ENCODE assay signal across 16 cellular contexts in the genomic region with DNA sequence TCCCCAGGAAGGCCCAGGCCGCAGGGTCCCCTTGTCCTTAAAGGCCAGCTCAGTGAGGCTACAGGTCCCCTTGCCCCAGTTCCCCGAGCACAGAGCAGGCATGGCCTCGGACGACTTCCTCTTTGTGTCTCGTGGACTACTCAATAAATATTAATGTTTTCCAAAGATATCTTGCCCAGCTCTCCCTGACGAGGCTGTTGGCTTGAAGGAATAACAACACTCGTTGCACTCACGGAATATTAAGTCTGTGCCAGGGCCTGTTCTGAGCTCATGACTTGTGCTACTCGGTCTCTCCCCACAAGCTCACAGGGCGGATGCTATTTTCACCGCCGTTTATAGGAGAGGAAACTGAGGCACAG.
A peak's percentile ranks its signal among the peaks of the same experiment; 100 is the strongest.
DNase-seq lines count a peak whose midpoint lies in the region; ATAC-seq, FAIRE-seq and TF ChIP-seq lines count a peak whose summit lies in the region.
"Had no signal": no experiment of that assay in that cellular context is flagged by ENCODE, and none has a peak within 500 bp of the region (broad histone marks: within the 10 kb centered on the region; RNA-seq: fewer than 3 reads in every experiment).

No MANE protein-coding gene starts in this region.

- no peaks in the 10 kb centered on the region for H3K27me3 Mint-ChIP-seq in memory B cell

- no peak for TF ChIP-seq CTCF in ascending aorta (IDR thresholded peaks at IDR 0.05)
- no peak for TF ChIP-seq CTCF in thoracic aorta (IDR thresholded peaks at IDR 0.05)

- TF ChIP-seq POLR2A in GM12891 (IDR thresholded peaks at IDR 0.05; ENCODE audit: low read depth, low read length), result no peak

- H3K27ac Mint-ChIP-seq in memory B cell, result peak overlapping the region; percentile 9

- no peaks in the 10 kb centered on the region for H3K27me3 ChIP-seq in ascending aorta
- H3K27me3 ChIP-seq in thoracic aorta (replicated peaks; ENCODE audit: insufficient read depth), result no peaks in the 10 kb centered on the region
- H3K27me3 ChIP-seq: left lung had no signal

- H3K36me3 ChIP-seq in ascending aorta (no peaks in the 10 kb centered on the region), thoracic aorta (no peaks in the 10 kb centered on the region)
- H3K36me3 ChIP-seq: left lung had no signal

- DNase-seq in GM12891 (ENCODE audit: insufficient read length, low spot score) (no peak), ascending aorta (ENCODE audit: low spot score in 2 of 2) (peak in 1 of 2 donors; percentile 83), memory B cell (ENCODE audit: low spot score in 2 of 2) (no peak), thoracic aorta (ENCODE audit: low spot score) (peak; percentile 31), NCI-H510A (lab: John Stamatoyannopoulos, UW) (no peak)
- DNase-seq: activated gamma-delta T cell treated with Interleukin-2 at 50 U/mL for 16 hours; left lung; NCI-H146; NCI-H446 treated with DMSO at 0.1 percent for 48 hours; stimulated activated CD4-positive, alpha-beta T cell treated with anti-CD3 and anti-CD28 coated beads, Interleukin-4, amount 100 ng/mL, for 1 hour had no signal

- peaks cover 3% of the 10 kb centered on the region for H3K36me3 Mint-ChIP-seq in memory B cell

- H3K27ac ChIP-seq in ascending aorta (peak overlapping the region; percentile 78 to 82), thoracic aorta (peak overlapping the region; percentile 79 to 86)
- H3K27ac ChIP-seq: HL-60, KMS-11, left lung had no signal

- H3K4me1 ChIP-seq in ascending aorta (peaks cover 17 to 44% of the 10 kb centered on the region in 2 donors), thoracic aorta (ENCODE audit: control insufficient read depth in 1 of 2, low read depth in 2 of 2) (peaks cover 33 to 61% of the 10 kb centered on the region in 2 donors)

- no peak for FAIRE-seq in GM12891 (lab: Jason Lieb, UNC)
- FAIRE-seq: astrocyte had no signal

- H3K9me3 Mint-ChIP-seq in memory B cell, result no peaks in the 10 kb centered on the region

- peaks cover 44% of the 10 kb centered on the region for H3K4me1 Mint-ChIP-seq in memory B cell

- H3K9me3 ChIP-seq in ascending aorta, result no peaks in the 10 kb centered on the region
- H3K9me3 ChIP-seq in thoracic aorta, result no peaks in the 10 kb centered on the region
- H3K9me3 ChIP-seq: left lung had no signal

- no peak overlapping the region for H3K4me3 Mint-ChIP-seq in memory B cell

- ATAC-seq in memory B cell (ENCODE audit: low read depth) (no peak), thoracic aorta (ENCODE audit: insufficient number of reproducible peaks, low FRiP score, low read depth) (no peak), HG02759 (IDR thresholded peaks at IDR 0.05; ENCODE audit: unreplicated experiment) (no peak), GM18867 (IDR thresholded peaks at IDR 0.05; ENCODE audit: unreplicated experiment) (no peak), HG03378 (IDR thresholded peaks at IDR 0.05; ENCODE audit: unreplicated experiment) (no peak)
- ATAC-seq: left lung had no signal

- intact Hi-C loops in ascending aorta (cut with DNase I), result loop anchor here (10.0 kb wide), 1 partner anchor 239 kb away; no protein-coding TSS in a partner anchor

- peak overlapping the region in 1 of 2 donors; percentile 27 for H3K4me3 ChIP-seq in ascending aorta
- peak overlapping the region; percentile 15 for H3K4me3 ChIP-seq in thoracic aorta
- H3K4me3 ChIP-seq: left lung had no signal

TF ChIP-seq in GM12891, 5 proteins besides CTCF, POLR2A, EP300 and RAD21:
- TF ChIP-seq TAF1 (IDR thresholded peaks at IDR 0.05; ENCODE audit: low read depth, low read length) (no peak), SPI1 (IDR thresholded peaks at IDR 0.05; ENCODE audit: low read depth, low read length) (peak; percentile 38; the same call in 1 of the 2 replicates)
